Comparison of ENCODE assay signal across 8 cellular contexts in the genomic region with DNA sequence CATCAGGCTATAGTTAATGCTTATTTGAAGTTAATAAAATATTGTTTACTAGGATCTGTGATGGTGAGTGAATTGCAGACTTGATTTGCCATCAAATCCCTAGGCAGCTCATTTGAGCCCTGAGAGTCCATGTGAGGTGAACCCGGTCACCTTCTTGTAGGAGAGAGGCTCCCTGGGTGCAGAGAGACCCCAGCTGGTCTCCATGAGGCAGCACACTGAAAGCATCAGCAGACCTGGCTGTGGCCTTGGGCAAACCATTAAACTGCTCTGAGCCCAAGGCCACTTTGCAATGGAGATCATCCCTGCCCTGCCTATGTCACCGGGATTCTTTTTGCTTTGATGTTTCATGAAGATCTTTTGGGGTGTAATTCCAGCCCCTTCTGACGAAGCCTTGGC.
A peak's percentile ranks its signal among the peaks of the same experiment; 100 is the strongest.
DNase-seq lines count a peak whose midpoint lies in the region; ATAC-seq and TF ChIP-seq lines count a peak whose summit lies in the region.

No MANE protein-coding gene starts in this region.

- H3K36me3 Mint-ChIP-seq in activated CD8-positive, alpha-beta T cell treated with anti-CD3 and anti-CD28 coated beads for 36 hours (ENCODE audit: low read depth) = peaks cover 46% of the 10 kb centered on the region

- H3K27me3 ChIP-seq in BLaER1 treated with 17β-estradiol and CSF1 and Interleukin-3, amounts not matched to agents 10 nM and 100 nM = no peaks in the 10 kb centered on the region
- H3K27me3 ChIP-seq in GM23248 (replicated peaks; ENCODE audit: insufficient read depth) (no peaks in the 10 kb centered on the region), layer of hippocampus (ENCODE audit: control insufficient read depth, insufficient read depth, low read length) (no peaks in the 10 kb centered on the region)

- peak overlapping the region; percentile 62 to 87 (median 79) for H3K4me2 ChIP-seq in BLaER1 treated with 17β-estradiol and CSF1 and Interleukin-3, amounts not matched to agents 10 nM and 100 nM
- H3K4me2 ChIP-seq in GM23248 (ENCODE audit: unreplicated experiment) = no peak overlapping the region

- no peaks in the 10 kb centered on the region for H3K9me2 ChIP-seq in GM23248 (ENCODE audit: insufficient read depth)

- H3K4me1 ChIP-seq in BLaER1 treated with 17β-estradiol and CSF1 and Interleukin-3, amounts not matched to agents 10 nM and 100 nM = peaks cover 35 to 57% (median 49%) of the 10 kb centered on the region in 10 experiments
- H3K4me1 ChIP-seq in GM23248 (ENCODE audit: insufficient read depth) = peaks cover 34% of the 10 kb centered on the region

- H2AFZ ChIP-seq in GM23248 = no peak overlapping the region

- H4K20me1 ChIP-seq in BLaER1 treated with 17β-estradiol and CSF1 and Interleukin-3, amounts not matched to agents 10 nM and 100 nM = no peaks in the 10 kb centered on the region
- H4K20me1 ChIP-seq in GM23248 (ENCODE audit: insufficient read depth) = no peaks in the 10 kb centered on the region

- H3K9me3 Mint-ChIP-seq in activated CD8-positive, alpha-beta T cell treated with anti-CD3 and anti-CD28 coated beads for 36 hours = peaks cover 3% of the 10 kb centered on the region

- H3F3A ChIP-seq in GM23248 (ENCODE audit: insufficient read depth) = peaks cover 60% of the 10 kb centered on the region

- peaks cover 25% of the 10 kb centered on the region for H3K79me2 ChIP-seq in GM23248 (ENCODE audit: insufficient read depth)

- no peak overlapping the region for H3K4me3 Mint-ChIP-seq in activated CD8-positive, alpha-beta T cell treated with anti-CD3 and anti-CD28 coated beads for 36 hours

- WGBS in GM23248 (ENCODE audit: low coverage in 1 of 2, low lambda C conversion rate in 2 of 2, missing lambda C conversion rate in 2 of 2), 2 experiments = 95 to 96% methylated on average over 3 of the region's 3 CpGs

- POLR2A ChIA-PET in activated CD8-positive, alpha-beta T cell treated with anti-CD3 and anti-CD28 coated beads for 36 hours (lab: Charles Lee) = interaction anchor here (0.8 to 4.9 kb wide), 12 partner anchors 11 to 125 kb away, joined by 3 to 39 read pairs (median 4); a partner anchor contains a TSS

- no peaks in the 10 kb centered on the region for H3K27me3 Mint-ChIP-seq in activated CD8-positive, alpha-beta T cell treated with anti-CD3 and anti-CD28 coated beads for 36 hours

- peak overlapping the region; percentile 25 to 73 (median 57); a peak in 21 of 22 replicates for H3K9ac ChIP-seq in BLaER1 treated with 17β-estradiol and CSF1 and Interleukin-3, amounts not matched to agents 10 nM and 100 nM
- no peak overlapping the region for H3K9ac ChIP-seq in GM23248

- H3K27ac Mint-ChIP-seq in activated CD8-positive, alpha-beta T cell treated with anti-CD3 and anti-CD28 coated beads for 36 hours = peak overlapping the region; percentile 92

- H3K4me3 ChIP-seq in BLaER1 treated with 17β-estradiol and CSF1 and Interleukin-3, amounts not matched to agents 10 nM and 100 nM = no peak overlapping the region
- H3K4me3 ChIP-seq in GM23248 = no peak overlapping the region

- H3K27ac ChIP-seq in BLaER1 treated with 17β-estradiol and CSF1 and Interleukin-3, amounts not matched to agents 10 nM and 100 nM = peak overlapping the region; percentile 11 to 84 (median 71); a peak in 21 of 22 replicates
- H3K27ac ChIP-seq in GM23248 = peak overlapping the region; percentile 96
- H3K27ac ChIP-seq in layer of hippocampus (ENCODE audit: low read depth, low read length) = peak overlapping the region; percentile 3

- peaks cover 0 to 24% (median 0%) of the 10 kb centered on the region in 11 experiments; a peak in 2 of 22 replicates for H3K36me3 ChIP-seq in BLaER1 treated with 17β-estradiol and CSF1 and Interleukin-3, amounts not matched to agents 10 nM and 100 nM
- peaks cover 32% of the 10 kb centered on the region; the same call in 1 of the 2 replicates for H3K36me3 ChIP-seq in GM23248 (ENCODE audit: low read depth)

- TF ChIP-seq CTCF in activated CD8-positive, alpha-beta T cell treated with anti-CD3 and anti-CD28 coated beads for 36 hours (IDR thresholded peaks at IDR 0.05) = no peak

- CTCF ChIA-PET in activated CD8-positive, alpha-beta T cell treated with anti-CD3 and anti-CD28 coated beads for 36 hours (lab: Charles Lee) = interaction anchor here (0.6 to 6.5 kb wide), 32 partner anchors 10 to 189 kb away, joined by 3 to 51 read pairs (median 7); a partner anchor contains a TSS

- DNase-seq in GM23248 = no peak
- peak; percentile 31 for DNase-seq in activated CD8-positive, alpha-beta T cell treated with anti-CD3 and anti-CD28 coated beads for 36 hours
- no peak for DNase-seq in head of caudate nucleus
- DNase-seq in NCI-H187 (lab: John Stamatoyannopoulos, UW) = no peak

- in situ Hi-C loops in GM23248 (cut with MboI) = loop anchor here (25.0 kb wide), 1 partner anchor 173 kb away; no protein-coding TSS in a partner anchor

- intact Hi-C loops in activated CD8-positive, alpha-beta T cell treated with anti-CD3 and anti-CD28 coated beads for 36 hours (cut with micrococcal nuclease) = loop anchor here (5.0 kb wide), 4 partner anchors 38 to 188 kb away; no protein-coding TSS in a partner anchor
- intact Hi-C loops in head of caudate nucleus (cut with DNase I) = loop anchor here (5.0 to 10.0 kb wide), 2 partner anchors 131 to 188 kb away; no protein-coding TSS in a partner anchor

- peak; percentile 19 for ATAC-seq in activated CD8-positive, alpha-beta T cell treated with anti-CD3 and anti-CD28 coated beads for 36 hours
- no peak for ATAC-seq in HG03469 (IDR thresholded peaks at IDR 0.05; ENCODE audit: unreplicated experiment)
- ATAC-seq in GM19397 (IDR thresholded peaks at IDR 0.05; ENCODE audit: unreplicated experiment) = no peak

- peaks cover 30% of the 10 kb centered on the region for H3K4me1 Mint-ChIP-seq in activated CD8-positive, alpha-beta T cell treated with anti-CD3 and anti-CD28 coated beads for 36 hours (ENCODE audit: low read depth)

- H3K9me3 ChIP-seq in BLaER1 treated with 17β-estradiol and CSF1 and Interleukin-3, amounts not matched to agents 10 nM and 100 nM (replicated peaks in 1 of 11) = no peaks in the 10 kb centered on the region
- no peaks in the 10 kb centered on the region for H3K9me3 ChIP-seq in GM23248 (ENCODE audit: low read depth)

Comparison
In these comparisons a context has a peak if more than half of its experiments do, and no peak if none do; other contexts are left out.
1. H3K27ac ChIP-seq: peak in every context shown above with its lines; median percentile 96 in GM23248; 71 in BLaER1 treated with 17β-estradiol and CSF1 and Interleukin-3, amounts not matched to agents 10 nM and 100 nM; 3 in layer of hippocampus.